In the genomic region with DNA sequence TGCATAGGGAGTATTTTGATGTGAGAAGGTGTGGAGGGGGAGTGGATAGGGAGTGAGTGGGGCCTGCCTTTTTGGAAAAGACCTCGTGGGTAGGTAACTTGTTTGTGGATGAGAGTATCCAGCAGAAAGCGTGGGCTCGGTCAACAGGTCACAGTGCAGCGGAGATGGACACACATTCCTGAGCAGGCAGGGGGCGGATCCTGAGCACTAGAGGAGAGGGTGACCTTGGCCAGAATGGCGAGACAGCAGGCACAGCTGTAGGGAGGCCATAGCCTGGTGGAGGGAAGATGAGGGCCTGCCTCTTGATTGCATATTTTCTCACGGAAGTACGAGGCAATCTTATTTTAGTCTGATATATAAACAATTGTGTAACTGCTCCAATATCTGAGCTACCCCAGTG, we compare ENCODE assay signal across 11 cellular contexts. TPM values are rescaled to one million over a fixed set of nuclear protein-coding genes. Genes with fewer than 3 reads are reported as not detected.
"Had no signal": no experiment of that assay in that cellular context is flagged by ENCODE, and none has a peak within 500 bp of the region (broad histone marks: within the 10 kb centered on the region; RNA-seq: fewer than 3 reads in every experiment).

No MANE protein-coding gene starts in this region.

- H3K9ac ChIP-seq: GM23248 had no signal

- H3K9me3 ChIP-seq: HAP-1 had no signal

- H2AFZ ChIP-seq: GM23248 had no signal

- H3K27ac ChIP-seq: GM23248, HL-60 had no signal

- H3K4me3 Mint-ChIP-seq: HFFc6 had no signal

- H3K36me3 ChIP-seq: HAP-1 had no signal

- DNase-seq: GM23248, GOT3, H7, HFFc6, IMR-90 had no signal

- H3K4me3 ChIP-seq: GM23248, HAP-1, K562 had no signal

- H3K27ac Mint-ChIP-seq: HFFc6 had no signal

- ATAC-seq: HCT116, K562 had no signal

- FAIRE-seq: K562 had no signal

- H3K4me1 ChIP-seq: HAP-1 had no signal

RNA-seq across cellular contexts. Expression of a gene that starts 3.6 kb away (rescaled TPM):
- total RNA-seq: GM23248, H4, H7, HFFc6, HT1080, IMR-90, K562 had no signal
- polyA plus RNA-seq: GM23248, IMR-90, K562 had no signal
